ENCODE assay signal across 22 cellular contexts in the genomic region with DNA sequence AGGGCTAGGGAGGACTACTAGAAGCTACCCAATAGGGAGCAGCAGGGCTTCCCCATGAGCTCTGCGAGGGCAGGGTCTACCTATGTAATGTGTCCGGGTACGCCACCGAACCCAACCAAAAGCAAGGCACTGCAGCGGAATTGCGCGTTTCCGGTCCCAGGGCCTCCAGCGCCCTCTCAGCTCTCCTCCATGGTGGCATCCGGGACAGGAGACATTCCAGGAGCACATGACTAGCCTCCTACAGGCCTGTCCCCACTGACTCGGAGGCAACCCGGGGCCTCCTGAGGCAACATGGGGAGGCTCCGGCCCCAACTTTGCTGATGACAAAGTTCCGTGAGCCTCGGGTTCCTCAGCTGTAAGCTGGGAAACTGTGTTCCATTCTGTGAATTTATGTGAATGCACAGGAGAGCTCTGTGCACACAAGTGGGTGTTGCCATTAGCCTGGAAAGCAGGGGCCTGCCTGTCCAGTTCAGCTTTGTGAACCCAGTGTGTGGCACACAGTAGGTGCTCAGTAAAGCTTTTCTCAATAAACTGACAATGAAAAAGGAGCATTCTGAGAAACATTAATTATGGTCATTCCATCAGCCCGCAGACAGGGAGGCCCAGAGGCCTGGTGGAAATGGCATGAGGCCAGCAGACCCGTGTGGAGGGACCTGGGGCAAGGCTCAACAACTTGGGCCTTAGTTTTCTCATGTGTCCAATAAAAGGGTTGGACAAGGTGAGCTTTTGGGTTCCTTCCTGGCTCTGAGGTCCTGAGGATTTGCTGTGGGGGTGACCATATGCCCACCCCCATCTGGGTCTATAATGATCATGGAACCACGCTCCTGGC. TPM values are rescaled to one million over a fixed set of nuclear protein-coding genes. Genes with fewer than 3 reads are reported as not detected.
DNase-seq lines count a peak whose midpoint lies in the region; ATAC-seq and TF ChIP-seq lines count a peak whose summit lies in the region.
"Had no signal": no experiment of that assay in that cellular context is flagged by ENCODE, and none has a peak within 500 bp of the region (broad histone marks: within the 10 kb centered on the region; RNA-seq: fewer than 3 reads in every experiment).

No MANE protein-coding gene starts in this region.

- TF ChIP-seq POLR2A in breast epithelium (IDR thresholded peaks at IDR 0.05) = no peak

- CTCF ChIA-PET in MCF 10A (lab: Yijun Ruan, JAX) = interaction anchor here (0.6 to 1.2 kb wide), 5 partner anchors 11 to 110 kb away, joined by 3 to 5 read pairs (median 3); no protein-coding TSS in a partner anchor

- no peak overlapping the region for H3K27ac Mint-ChIP-seq in MCF 10A (ENCODE audit: low read depth, unreplicated experiment)
- no peak overlapping the region for H3K27ac Mint-ChIP-seq in neural progenitor cell
- H3K27ac Mint-ChIP-seq: activated CD4-positive, alpha-beta T cell treated with anti-CD3 and anti-CD28 coated beads, Interleukin-2, amount 10 ng/mL, durations not matched to agents 24 days and 14 days; activated naive CD8-positive, alpha-beta T cell treated with anti-CD3 and anti-CD28 coated beads for 36 hours had no signal

- H3K4me3 ChIP-seq in breast epithelium (no peak overlapping the region), osteoblast (ENCODE audit: insufficient read depth, low read length) (no peak overlapping the region), upper lobe of right lung (no peak overlapping the region), neural progenitor cell (no peak overlapping the region)
- H3K4me3 ChIP-seq: SK-N-MC, skin epidermis, upper lobe of left lung had no signal

- H3F3A ChIP-seq in neural progenitor cell (ENCODE audit: low read depth) = no peaks in the 10 kb centered on the region

- TF ChIP-seq CTCF in breast epithelium (IDR thresholded peaks at IDR 0.05) (no peak), MCF 10A (IDR thresholded peaks at IDR 0.05; ENCODE audit: unreplicated experiment) (no peak), osteoblast (IDR thresholded peaks at IDR 0.05; ENCODE audit: extremely low read depth, low read depth, low read length) (no peak), upper lobe of right lung (IDR thresholded peaks at IDR 0.05) (no peak), neural progenitor cell (IDR thresholded peaks at IDR 0.05) (no peak)

- H3K4me1 Mint-ChIP-seq in MCF 10A (ENCODE audit: insufficient read depth, unreplicated experiment) (no peaks in the 10 kb centered on the region), neural progenitor cell (peaks cover 2% of the 10 kb centered on the region)
- H3K4me1 Mint-ChIP-seq: activated CD4-positive, alpha-beta T cell treated with anti-CD3 and anti-CD28 coated beads, Interleukin-2, amount 10 ng/mL, durations not matched to agents 24 days and 14 days; activated naive CD8-positive, alpha-beta T cell treated with anti-CD3 and anti-CD28 coated beads for 36 hours had no signal

- DNase-seq in breast epithelium (ENCODE audit: low spot score in 2 of 2) (peak; percentile 16 to 49), MCF 10A (ENCODE audit: unreplicated experiment) (no peak), cerebellum (ENCODE audit: low spot score) (peak; percentile 35), osteoblast (ENCODE audit: insufficient read length, low spot score, missing footprints) (peak; percentile 70), upper lobe of right lung (peak; percentile 47), T-helper 9 cell (no peak), neural progenitor cell (ENCODE audit: low spot score) (no peak)
- no peak for DNase-seq in activated CD4-positive, alpha-beta T cell treated with anti-CD3 and anti-CD28 coated beads, Interleukin-2, amount 50 U/mL, for 4 hours
- DNase-seq: activated CD4-positive, alpha-beta T cell treated with anti-CD3 and anti-CD28 coated beads, Interleukin-2, amount 10 ng/mL, durations not matched to agents 24 days and 14 days; activated naive CD8-positive, alpha-beta T cell treated with anti-CD3 and anti-CD28 coated beads for 36 hours; effector memory CD4-positive, alpha-beta T cell; EL; kidney glomerular epithelial cell; NCI-H1105; NCI-H2107; NCI-H524 treated with DMSO at 0.1 percent for 48 hours; occipital lobe; PC-3 had no signal

- intact Hi-C loops in breast epithelium (cut with DNase I; ENCODE audit: low total_unique reads) = no loop called here
- intact Hi-C loops in MCF 10A (cut with micrococcal nuclease) = no loop called here
- intact Hi-C loops in upper lobe of right lung (cut with DNase I) = no loop called here

- H3K27ac ChIP-seq in breast epithelium (peak overlapping the region; percentile 68 to 84), osteoblast (ENCODE audit: low read depth, low read length) (no peak overlapping the region), upper lobe of right lung (no peak overlapping the region), neural progenitor cell (no peak overlapping the region)
- H3K27ac ChIP-seq: SK-N-MC, upper lobe of left lung had no signal

- H3K79me2 ChIP-seq in osteoblast (ENCODE audit: insufficient read depth, low read length) (no peaks in the 10 kb centered on the region), neural progenitor cell (ENCODE audit: low read depth) (no peaks in the 10 kb centered on the region)

- no peak for ATAC-seq in upper lobe of right lung
- ATAC-seq: PC-3 had no signal

- H4K20me1 ChIP-seq in osteoblast (ENCODE audit: insufficient read depth, low read length) (no peaks in the 10 kb centered on the region), neural progenitor cell (ENCODE audit: low read depth) (no peaks in the 10 kb centered on the region)

- no peaks in the 10 kb centered on the region for H3K9me3 Mint-ChIP-seq in MCF 10A (ENCODE audit: unreplicated experiment)
- no peaks in the 10 kb centered on the region for H3K9me3 Mint-ChIP-seq in neural progenitor cell
- H3K9me3 Mint-ChIP-seq: activated CD4-positive, alpha-beta T cell treated with anti-CD3 and anti-CD28 coated beads, Interleukin-2, amount 10 ng/mL, durations not matched to agents 24 days and 14 days; activated naive CD8-positive, alpha-beta T cell treated with anti-CD3 and anti-CD28 coated beads for 36 hours had no signal

- BruUV-seq in MCF 10A (replicated peaks; lab: Mats Ljungman, UMichigan) = no TSS peak

- no peaks in the 10 kb centered on the region for H3K36me3 Mint-ChIP-seq in MCF 10A (ENCODE audit: insufficient read depth, unreplicated experiment)
- no peaks in the 10 kb centered on the region for H3K36me3 Mint-ChIP-seq in neural progenitor cell
- H3K36me3 Mint-ChIP-seq: activated naive CD8-positive, alpha-beta T cell treated with anti-CD3 and anti-CD28 coated beads for 36 hours had no signal

- H3K4me2 ChIP-seq in osteoblast (ENCODE audit: insufficient read depth, low read length) (no peak overlapping the region), neural progenitor cell (no peak overlapping the region)

- H3K9me3 ChIP-seq in breast epithelium (no peaks in the 10 kb centered on the region), osteoblast (ENCODE audit: low read depth, low read length) (no peaks in the 10 kb centered on the region), upper lobe of right lung (no peaks in the 10 kb centered on the region), neural progenitor cell (ENCODE audit: low read depth) (no peaks in the 10 kb centered on the region)
- H3K9me3 ChIP-seq: upper lobe of left lung had no signal

- H3K36me3 ChIP-seq in breast epithelium (no peaks in the 10 kb centered on the region), osteoblast (ENCODE audit: insufficient read depth, low read length) (no peaks in the 10 kb centered on the region), upper lobe of right lung (no peaks in the 10 kb centered on the region), neural progenitor cell (no peaks in the 10 kb centered on the region)
- H3K36me3 ChIP-seq: upper lobe of left lung had no signal

- H3K27me3 ChIP-seq in breast epithelium (no peaks in the 10 kb centered on the region), osteoblast (ENCODE audit: insufficient read depth, low read length) (no peaks in the 10 kb centered on the region), upper lobe of right lung (no peaks in the 10 kb centered on the region), neural progenitor cell (peaks cover 13% of the 10 kb centered on the region)
- H3K27me3 ChIP-seq: upper lobe of left lung had no signal

- H3K4me3 Mint-ChIP-seq in MCF 10A (ENCODE audit: unreplicated experiment) = no peak overlapping the region
- H3K4me3 Mint-ChIP-seq in neural progenitor cell = no peak overlapping the region
- H3K4me3 Mint-ChIP-seq: activated CD4-positive, alpha-beta T cell treated with anti-CD3 and anti-CD28 coated beads, Interleukin-2, amount 10 ng/mL, durations not matched to agents 24 days and 14 days; activated naive CD8-positive, alpha-beta T cell treated with anti-CD3 and anti-CD28 coated beads for 36 hours had no signal

- H2AFZ ChIP-seq in osteoblast (ENCODE audit: low read length) = no peak overlapping the region
- no peak overlapping the region for H2AFZ ChIP-seq in neural progenitor cell (replicated peaks)

- H3K4me1 ChIP-seq in breast epithelium = peaks cover 0 to 13% of the 10 kb centered on the region in 2 donors
- H3K4me1 ChIP-seq in osteoblast (ENCODE audit: insufficient read depth, low read length) = peaks cover 25% of the 10 kb centered on the region
- H3K4me1 ChIP-seq in upper lobe of right lung = peaks cover 8% of the 10 kb centered on the region
- H3K4me1 ChIP-seq in neural progenitor cell = peaks cover 2% of the 10 kb centered on the region

- H3K27me3 Mint-ChIP-seq in MCF 10A (ENCODE audit: insufficient read depth, unreplicated experiment) (no peaks in the 10 kb centered on the region), neural progenitor cell (ENCODE audit: insufficient read depth, low read depth) (no peaks in the 10 kb centered on the region)

- POLR2A ChIA-PET in MCF 10A (lab: Yijun Ruan, JAX) = interaction anchor here (1.2 kb wide), 1 partner anchor 17 kb away, joined by 4 read pairs; no protein-coding TSS in a partner anchor

- H3K9ac ChIP-seq in neural progenitor cell = no peak overlapping the region

RNA-seq across cellular contexts. Expression of a gene that starts 50.3 kb away (rescaled TPM):
- 1 to 10 TPM in 1 of 3 donors, not detected in 2; 4.2 TPM for total RNA-seq in breast epithelium
- total RNA-seq in MCF 10A (2022) = not detected in 2 replicates
- not detected for total RNA-seq in cerebellum
- total RNA-seq in osteoblast = under 0.01 TPM in 1 of 2 replicates, not detected in the other
- 1.6 TPM for total RNA-seq in upper lobe of right lung
- total RNA-seq in neural progenitor cell (ENCODE audit: low replicate concordance) = 0.06 TPM in 1 of 2 replicates, not detected in the other
- total RNA-seq: activated CD4-positive, alpha-beta T cell treated with anti-CD3 and anti-CD28 coated beads, Interleukin-2, amount 10 ng/mL, durations not matched to agents 24 days and 14 days; activated naive CD8-positive, alpha-beta T cell treated with anti-CD3 and anti-CD28 coated beads for 36 hours; mononuclear cell; occipital lobe; PC-3 had no signal

Comparison
In these comparisons a context has a peak if more than half of its experiments do, and no peak if none do; other contexts are left out.
1. DNase-seq: peak in breast epithelium (2 of 2), cerebellum (single experiment), osteoblast (single experiment) and upper lobe of right lung (single experiment); none in MCF 10A (single experiment), activated CD4-positive, alpha-beta T cell treated with anti-CD3 and anti-CD28 coated beads, Interleukin-2, amount 50 U/mL, for 4 hours (0 of 2), T-helper 9 cell (single experiment) and neural progenitor cell (single experiment).
2. H3K27ac ChIP-seq: peak in breast epithelium (2 of 2); none in osteoblast (single experiment), upper lobe of right lung (single experiment) and neural progenitor cell (single experiment).